Comparison of ENCODE assay signal across 11 cellular contexts in the genomic region with DNA sequence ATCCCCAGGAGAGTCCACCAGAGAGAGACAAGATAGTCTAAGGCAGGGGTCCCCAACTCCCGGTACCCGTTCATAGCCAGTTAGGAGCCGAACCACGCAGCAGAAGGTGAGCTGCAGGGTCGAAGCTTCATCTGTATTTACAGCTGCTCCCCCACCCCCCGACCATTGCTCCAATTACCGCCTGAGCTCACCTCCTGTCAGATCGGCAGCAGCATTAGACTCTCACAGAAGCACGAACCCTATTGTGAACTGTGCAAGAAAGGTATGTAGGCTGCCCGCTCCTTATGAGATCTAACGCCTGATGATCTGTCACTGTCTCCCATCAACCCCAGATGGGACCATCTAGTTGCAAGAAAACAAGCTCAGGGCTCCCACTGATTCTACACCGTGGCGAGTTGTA. TPM values are rescaled to one million over a fixed set of nuclear protein-coding genes. Genes with fewer than 3 reads are reported as not detected.
DNase-seq lines count a peak whose midpoint lies in the region; ATAC-seq and TF ChIP-seq lines count a peak whose summit lies in the region.
"Had no signal": no experiment of that assay in that cellular context is flagged by ENCODE, and none has a peak within 500 bp of the region (broad histone marks: within the 10 kb centered on the region; RNA-seq: fewer than 3 reads in every experiment).

No MANE protein-coding gene starts in this region.

- DNase-seq in NCI-H1092 (lab: John Stamatoyannopoulos, UW) (peak; percentile 42), neural crest cell (ENCODE audit: low read depth, low spot score) (peak; percentile 12), NCI-H1436 (lab: John Stamatoyannopoulos, UW) (no peak), mesenteric fat pad (ENCODE audit: low spot score) (no peak), iPS-NIHi11 (ENCODE audit: low spot score) (no peak)
- no peak for DNase-seq in effector memory CD8-positive, alpha-beta T cell
- DNase-seq in activated naive CD4-positive, alpha-beta T cell treated with anti-CD3 and anti-CD28 coated beads for 36 hours = no peak
- DNase-seq: SIG-M5 had no signal

- H3K27me3 ChIP-seq in BLaER1 = no peaks in the 10 kb centered on the region

- peaks cover 20 to 52% of the 10 kb centered on the region in 2 donors for H3K27me3 Mint-ChIP-seq in effector memory CD8-positive, alpha-beta T cell
- H3K27me3 Mint-ChIP-seq in neural crest cell (ENCODE audit: low read depth) = peaks cover 23% of the 10 kb centered on the region
- no peaks in the 10 kb centered on the region for H3K27me3 Mint-ChIP-seq in activated naive CD4-positive, alpha-beta T cell treated with anti-CD3 and anti-CD28 coated beads for 36 hours (ENCODE audit: low read depth)
- H3K27me3 Mint-ChIP-seq: activated naive CD4-positive, alpha-beta T cell treated with anti-CD3 and anti-CD28 coated beads, Interleukin-2, amount 50 U/mL, for 24 hours had no signal

- no peaks in the 10 kb centered on the region for H3K9me3 Mint-ChIP-seq in effector memory CD8-positive, alpha-beta T cell
- no peaks in the 10 kb centered on the region for H3K9me3 Mint-ChIP-seq in neural crest cell
- H3K9me3 Mint-ChIP-seq in activated naive CD4-positive, alpha-beta T cell treated with anti-CD3 and anti-CD28 coated beads for 36 hours = no peaks in the 10 kb centered on the region
- H3K9me3 Mint-ChIP-seq: activated naive CD4-positive, alpha-beta T cell treated with anti-CD3 and anti-CD28 coated beads, Interleukin-2, amount 50 U/mL, for 24 hours had no signal

- TF ChIP-seq CTCF in neural crest cell (conservative IDR thresholded peaks at IDR 0.05) = no peak

- no peaks in the 10 kb centered on the region for H3K36me3 ChIP-seq in BLaER1
- H3K36me3 ChIP-seq: prostate gland had no signal

- no peak overlapping the region for H3K4me3 ChIP-seq in BLaER1
- H3K4me3 ChIP-seq: prostate gland had no signal

- no peaks in the 10 kb centered on the region for H3K9me3 ChIP-seq in BLaER1
- H3K9me3 ChIP-seq: prostate gland had no signal

- no peak overlapping the region for H3K9ac ChIP-seq in BLaER1

- intact Hi-C loops in activated naive CD4-positive, alpha-beta T cell treated with anti-CD3 and anti-CD28 coated beads for 36 hours (cut with micrococcal nuclease) = loop anchor here (10.0 kb wide), 1 partner anchor 466 kb away; no protein-coding TSS in a partner anchor

- no peak overlapping the region for H3K4me3 Mint-ChIP-seq in effector memory CD8-positive, alpha-beta T cell
- H3K4me3 Mint-ChIP-seq in neural crest cell = peak overlapping the region; percentile 58
- no peak overlapping the region for H3K4me3 Mint-ChIP-seq in activated naive CD4-positive, alpha-beta T cell treated with anti-CD3 and anti-CD28 coated beads for 36 hours
- H3K4me3 Mint-ChIP-seq: activated naive CD4-positive, alpha-beta T cell treated with anti-CD3 and anti-CD28 coated beads, Interleukin-2, amount 50 U/mL, for 24 hours had no signal

- H3K4me1 ChIP-seq in BLaER1 = peaks cover 5% of the 10 kb centered on the region; the same call in 1 of the 2 replicates
- H3K4me1 ChIP-seq: prostate gland had no signal

- peak; percentile 14 for ATAC-seq in effector memory CD8-positive, alpha-beta T cell (replicated peaks)

- no peaks in the 10 kb centered on the region for H4K20me1 ChIP-seq in BLaER1

- H3K4me2 ChIP-seq in BLaER1 = peak overlapping the region; percentile 32

- CTCF ChIA-PET in activated naive CD4-positive, alpha-beta T cell treated with anti-CD3 and anti-CD28 coated beads for 36 hours (lab: Charles Lee) = interaction anchor here (0.6 to 13.6 kb wide), 21 partner anchors 9 to 358 kb away, joined by 3 to 155 read pairs (median 4); a partner anchor contains a TSS

- H3K4me1 Mint-ChIP-seq in effector memory CD8-positive, alpha-beta T cell (ENCODE audit: low read depth in 2 of 2) = no peaks in the 10 kb centered on the region
- peaks cover 9% of the 10 kb centered on the region for H3K4me1 Mint-ChIP-seq in neural crest cell
- H3K4me1 Mint-ChIP-seq in activated naive CD4-positive, alpha-beta T cell treated with anti-CD3 and anti-CD28 coated beads for 36 hours (ENCODE audit: low read depth) = peaks cover 3% of the 10 kb centered on the region

- peaks cover 8% of the 10 kb centered on the region for H3K36me3 Mint-ChIP-seq in effector memory CD8-positive, alpha-beta T cell (ENCODE audit: insufficient read depth)
- H3K36me3 Mint-ChIP-seq in neural crest cell (ENCODE audit: low read depth) = no peaks in the 10 kb centered on the region
- H3K36me3 Mint-ChIP-seq in activated naive CD4-positive, alpha-beta T cell treated with anti-CD3 and anti-CD28 coated beads for 36 hours (ENCODE audit: low read depth) = no peaks in the 10 kb centered on the region
- H3K36me3 Mint-ChIP-seq: activated naive CD4-positive, alpha-beta T cell treated with anti-CD3 and anti-CD28 coated beads, Interleukin-2, amount 50 U/mL, for 24 hours had no signal

- H3K27ac Mint-ChIP-seq in effector memory CD8-positive, alpha-beta T cell = no peak overlapping the region
- H3K27ac Mint-ChIP-seq in neural crest cell (ENCODE audit: unreplicated experiment) = no peak overlapping the region
- H3K27ac Mint-ChIP-seq in activated naive CD4-positive, alpha-beta T cell treated with anti-CD3 and anti-CD28 coated beads for 36 hours = no peak overlapping the region
- H3K27ac Mint-ChIP-seq: activated naive CD4-positive, alpha-beta T cell treated with anti-CD3 and anti-CD28 coated beads, Interleukin-2, amount 50 U/mL, for 24 hours had no signal

- no peak overlapping the region for H3K27ac ChIP-seq in BLaER1
- H3K27ac ChIP-seq: prostate gland had no signal

RNA-seq across cellular contexts. Expression of a gene that starts 14.6 kb away (rescaled TPM):
- total RNA-seq in neural crest cell (0.52 TPM in 1 of 2 replicates, not detected in the other), mesenteric fat pad (76.2 TPM)
- total RNA-seq in activated naive CD4-positive, alpha-beta T cell treated with anti-CD3 and anti-CD28 coated beads for 36 hours = not detected

RNA-seq across cellular contexts. Expression of a gene that starts 25.0 kb away (rescaled TPM):
- total RNA-seq in neural crest cell = 122 and 133 TPM in 2 replicates
- 10 to 100 TPM; 64.4 to 67.9 TPM for total RNA-seq in activated naive CD4-positive, alpha-beta T cell treated with anti-CD3 and anti-CD28 coated beads for 36 hours
- total RNA-seq in mesenteric fat pad = 58.9 TPM

RNA-seq across cellular contexts. Expression of a gene that starts 59.2 kb away (rescaled TPM):
- total RNA-seq in neural crest cell (19.3 and 20.3 TPM in 2 replicates), mesenteric fat pad (10.2 TPM)
- total RNA-seq in activated naive CD4-positive, alpha-beta T cell treated with anti-CD3 and anti-CD28 coated beads for 36 hours = 1 to 10 TPM; 6.2 to 6.4 TPM

Comparison
In these comparisons a context has a peak if more than half of its experiments do, and no peak if none do; other contexts are left out.
1. DNase-seq: peak in NCI-H1092 (single experiment) and neural crest cell (single experiment); none in effector memory CD8-positive, alpha-beta T cell (0 of 3), activated naive CD4-positive, alpha-beta T cell treated with anti-CD3 and anti-CD28 coated beads for 36 hours (single experiment), NCI-H1436 (single experiment), mesenteric fat pad (single experiment) and iPS-NIHi11 (single experiment).
2. RNA of a gene that starts 14.6 kb away (total RNA-seq): 76.2 TPM in mesenteric fat pad (single experiment); 0.52 TPM in neural crest cell and not detected in activated naive CD4-positive, alpha-beta T cell treated with anti-CD3 and anti-CD28 coated beads for 36 hours; every median in the first group is over 10 times any median in the second.